ENCODE assay signal across 21 cellular contexts in the genomic region with DNA sequence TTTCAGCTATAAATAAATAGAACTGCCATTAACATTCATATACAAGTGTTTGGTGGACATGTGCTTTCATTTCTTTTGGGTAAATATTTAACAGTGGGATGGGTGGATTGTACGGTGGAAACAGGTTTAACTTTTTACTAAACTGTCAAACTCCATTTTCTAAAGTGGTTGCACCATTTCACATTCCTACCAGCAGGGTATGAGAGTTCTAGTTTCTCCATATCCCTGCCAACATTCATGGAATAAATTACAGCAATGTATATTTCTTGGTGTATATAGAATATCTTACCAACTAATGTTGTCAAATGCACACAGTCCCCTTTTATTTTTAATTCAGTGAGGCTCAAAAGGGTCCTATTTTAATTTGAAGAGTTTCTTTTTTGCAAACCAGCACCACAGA.
DNase-seq lines count a peak whose midpoint lies in the region; ATAC-seq, FAIRE-seq and TF ChIP-seq lines count a peak whose summit lies in the region.
"Had no signal": no experiment of that assay in that cellular context is flagged by ENCODE, and none has a peak within 500 bp of the region (broad histone marks: within the 10 kb centered on the region; RNA-seq: fewer than 3 reads in every experiment).

No MANE protein-coding gene starts in this region.

- no peak overlapping the region for H4K91ac ChIP-seq in H1 (replicated peaks; ENCODE audit: insufficient read length, low read length)

- H2BK120ac ChIP-seq in H1 (replicated peaks; ENCODE audit: low read depth, low read length), result no peak overlapping the region

- no peaks in the 10 kb centered on the region for H3K27me3 ChIP-seq in BJ (ENCODE audit: control insufficient read depth, insufficient read depth, low read length)
- no peaks in the 10 kb centered on the region for H3K27me3 ChIP-seq in H1 (replicated peaks in 1 of 4; ENCODE audit: control insufficient read depth in 3 of 4, extremely low read depth in 1 of 4, insufficient read depth in 3 of 4, low read length in 3 of 4)
- H3K27me3 ChIP-seq in osteoblast (ENCODE audit: insufficient read depth, low read length), result peaks cover 3% of the 10 kb centered on the region
- peaks cover 0 to 1% of the 10 kb centered on the region in 2 donors for H3K27me3 ChIP-seq in tibial artery
- H3K27me3 ChIP-seq: BLaER1, sigmoid colon had no signal

- CTCF ChIA-PET in BJ (lab: Yijun Ruan, JAX) (no interaction called here), H1 (lab: Charles Lee; ENCODE audit: partially characterized antibody) (interaction anchor here (0.9 to 5.0 kb wide), 6 partner anchors 9 to 904 kb away, joined by 3 to 33 read pairs (median 3); no protein-coding TSS in a partner anchor)

- H4K8ac ChIP-seq in H1 (ENCODE audit: extremely low read depth, insufficient read depth, low read length), result no peak overlapping the region

- peaks cover 0 to 10% of the 10 kb centered on the region in 2 experiments; a peak in 1 of 4 replicates for H3K9me3 ChIP-seq in H1 (ENCODE audit: insufficient read depth in 2 of 2, low read depth in 1 of 2, low read length in 1 of 2)
- H3K9me3 ChIP-seq in osteoblast (ENCODE audit: low read depth, low read length), result no peaks in the 10 kb centered on the region
- H3K9me3 ChIP-seq in tibial artery, result peaks cover 0 to 5% (median 0%) of the 10 kb centered on the region in 3 donors
- H3K9me3 ChIP-seq: sigmoid colon had no signal

- WGBS in H1 (ENCODE audit: extremely low coverage in 1 of 2, insufficient coverage in 1 of 2, insufficient read length in 1 of 2, insufficient replicate concordance in 2 of 2, low coverage in 1 of 2, low lambda C conversion rate in 2 of 2, missing lambda C conversion rate in 1 of 2), 2 experiments, result 96% methylated on average over 1 of the region's 1 CpG; no CpG with 5 or more reads in 1 of the 2 experiments

- H3K4ac ChIP-seq in H1 (replicated peaks; ENCODE audit: insufficient read length, low read depth, low read length), result no peak overlapping the region

- H3K4me2 ChIP-seq in H1 (ENCODE audit: insufficient read depth in 1 of 2, low read depth in 2 of 2, low read length in 2 of 2) (no peak overlapping the region), osteoblast (ENCODE audit: insufficient read depth, low read length) (no peak overlapping the region)
- H3K4me2 ChIP-seq: BLaER1 had no signal

- H3K18ac ChIP-seq in H1 (ENCODE audit: extremely low read depth, low read length), result no peak overlapping the region

- peaks cover 22% of the 10 kb centered on the region for H3K27me3 Mint-ChIP-seq in stimulated activated naive CD8-positive, alpha-beta T cell treated with anti-CD3 and anti-CD28 coated beads, Interleukin-15, amount 100 ng/mL, for 72 hours

- H4K5ac ChIP-seq in H1 (ENCODE audit: insufficient read length, low read depth, low read length), result no peak overlapping the region

- TF ChIP-seq POLR2A in H1 (IDR thresholded peaks at IDR 0.05; ENCODE audit: control extremely low read depth in 1 of 2, low read depth in 2 of 2, low read length in 2 of 2), result no peak

- H2AFZ ChIP-seq in H1 (ENCODE audit: low read length) (no peak overlapping the region), osteoblast (ENCODE audit: low read length) (no peak overlapping the region)

- no peak overlapping the region for H3K27ac ChIP-seq in H1 (ENCODE audit: low read depth, low read length)
- no peak overlapping the region for H3K27ac ChIP-seq in osteoblast (ENCODE audit: low read depth, low read length)
- H3K27ac ChIP-seq in tibial artery, result no peak overlapping the region
- H3K27ac ChIP-seq: BLaER1, sigmoid colon had no signal

- no peak overlapping the region for H2BK12ac ChIP-seq in H1 (ENCODE audit: low read depth, low read length)

- H3K9ac ChIP-seq in H1 (replicated peaks in 1 of 4; ENCODE audit: extremely low read depth in 1 of 4, low read depth in 3 of 4, low read length in 3 of 4), result no peak overlapping the region
- H3K9ac ChIP-seq: BLaER1 had no signal

- POLR2A ChIA-PET in BJ (lab: Charles Lee) (interaction anchor here (0.5 kb wide), 1 partner anchor 68 kb away, joined by 4 read pairs; no protein-coding TSS in a partner anchor), H1 (lab: Charles Lee; ENCODE audit: partially characterized antibody) (no interaction called here)

- H2BK5ac ChIP-seq in H1 (ENCODE audit: low read depth, low read length), result no peak overlapping the region

- intact Hi-C loops in tibial artery (cut with DNase I; ENCODE audit: low total_unique reads), result no loop called here

- no peak for TF ChIP-seq RAD21 in Ishikawa (IDR thresholded peaks at IDR 0.05; ENCODE audit: low read depth)
- no peak for TF ChIP-seq RAD21 in H1 (IDR thresholded peaks at IDR 0.05 in 1 of 2, conservative IDR thresholded peaks at IDR 0.05 in 1 of 2; ENCODE audit: low read depth in 2 of 2, low read length in 2 of 2)

- FAIRE-seq in H1 (lab: Jason Lieb, UNC), result no peak

- H3K79me2 ChIP-seq in H1 (ENCODE audit: control insufficient read depth in 1 of 2, insufficient read depth in 2 of 2, low read length in 2 of 2), result no peaks in the 10 kb centered on the region
- no peaks in the 10 kb centered on the region for H3K79me2 ChIP-seq in osteoblast (ENCODE audit: insufficient read depth, low read length)

- H4K20me1 ChIP-seq in H1 (replicated peaks in 1 of 2; ENCODE audit: control insufficient read depth in 1 of 2, insufficient read depth in 2 of 2, low read length in 2 of 2) (no peaks in the 10 kb centered on the region), osteoblast (ENCODE audit: insufficient read depth, low read length) (no peaks in the 10 kb centered on the region)
- H4K20me1 ChIP-seq: BLaER1 had no signal

- no peak for DNase-seq in BJ (ENCODE audit: low read depth)
- DNase-seq in H1 (ENCODE audit: low read depth in 1 of 2, low spot score in 2 of 2), result no peak
- DNase-seq in osteoblast (ENCODE audit: insufficient read length, low spot score, missing footprints), result no peak
- DNase-seq in stimulated activated naive CD8-positive, alpha-beta T cell treated with anti-CD3 and anti-CD28 coated beads, Interleukin-15, amount 100 ng/mL, for 72 hours, result no peak
- DNase-seq in activated effector memory CD4-positive, alpha-beta T cell treated with anti-CD3 and anti-CD28 coated beads, Interleukin-2, amount 50 U/mL, for 16 hours, result no peak
- DNase-seq in tibial artery, result no peak
- DNase-seq: activated CD8-positive, alpha-beta T cell treated with anti-CD3 and anti-CD28 coated beads for 36 hours; activated T-cell treated with anti-CD3 and anti-CD28 coated beads, Interleukin-2, amount 50 U/mL, for 48 hours; caudate nucleus; effector memory CD4-positive, alpha-beta T cell; foreskin melanocyte; left cardiac atrium; NCI-H1417 treated with DMSO at 0.1 percent for 48 hours; nucleus accumbens; sigmoid colon; stimulated activated CD4-positive, alpha-beta T cell treated with anti-CD3 and anti-CD28 coated beads, Interleukin-2, amount 100 ng/mL, for 48 hours; T-helper 1 cell had no signal

- H3K36me3 ChIP-seq in BJ (ENCODE audit: control insufficient read depth, insufficient read depth, low read length) (no peaks in the 10 kb centered on the region), H1 (ENCODE audit: control insufficient read depth in 2 of 4, insufficient read depth in 4 of 4, low read length in 3 of 4) (no peaks in the 10 kb centered on the region), osteoblast (ENCODE audit: insufficient read depth, low read length) (no peaks in the 10 kb centered on the region), tibial artery (no peaks in the 10 kb centered on the region)
- H3K36me3 ChIP-seq: BLaER1, sigmoid colon had no signal

- ATAC-seq in stimulated activated naive CD8-positive, alpha-beta T cell treated with anti-CD3 and anti-CD28 coated beads, Interleukin-15, amount 100 ng/mL, for 72 hours, result no peak
- ATAC-seq: activated CD8-positive, alpha-beta T cell treated with anti-CD3 and anti-CD28 coated beads for 36 hours; activated naive CD4-positive, alpha-beta T cell treated with anti-CD3 and anti-CD28 coated beads, Interleukin-2, amount 50 U/mL, for 72 hours; left cardiac atrium; Right ventricle myocardium inferior had no signal

- no peaks in the 10 kb centered on the region for H3K23me2 ChIP-seq in H1 (ENCODE audit: low read depth, low read length)

- no peak overlapping the region for H2BK15ac ChIP-seq in H1 (ENCODE audit: low read length)

- H3K4me1 ChIP-seq in H1 (replicated peaks in 1 of 4; ENCODE audit: control insufficient read depth in 3 of 4, insufficient read depth in 4 of 4, low read length in 3 of 4) (no peaks in the 10 kb centered on the region), osteoblast (ENCODE audit: insufficient read depth, low read length) (no peaks in the 10 kb centered on the region), tibial artery (no peaks in the 10 kb centered on the region)
- H3K4me1 ChIP-seq: BLaER1, sigmoid colon had no signal

- no peak overlapping the region for H2AK5ac ChIP-seq in H1 (ENCODE audit: low read depth, low read length)

- no peak for TF ChIP-seq EP300 in Ishikawa (IDR thresholded peaks at IDR 0.05; ENCODE audit: borderline replicate concordance)
- TF ChIP-seq EP300 in H1 (IDR thresholded peaks at IDR 0.05; ENCODE audit: borderline replicate concordance in 1 of 2, low read depth in 2 of 2, low read length in 2 of 2), result no peak

- no peak overlapping the region for H3K56ac ChIP-seq in H1 (replicated peaks; ENCODE audit: insufficient read length, low read depth, low read length)

- H2BK20ac ChIP-seq in H1 (ENCODE audit: low read length), result no peak overlapping the region

- H3K14ac ChIP-seq in H1 (ENCODE audit: insufficient read length), result no peak overlapping the region

- H3K79me1 ChIP-seq in H1 (ENCODE audit: low read depth, low read length), result no peaks in the 10 kb centered on the region

- TF ChIP-seq CTCF in BJ (IDR thresholded peaks at IDR 0.05; ENCODE audit: insufficient read depth, low read depth, low read length) (peak; percentile 25; the same call in 1 of the 2 replicates), H1 (IDR thresholded peaks at IDR 0.05; ENCODE audit: control extremely low read depth in 1 of 3, insufficient read depth in 1 of 3, low read depth in 1 of 3, low read length in 3 of 3) (no peak), osteoblast (IDR thresholded peaks at IDR 0.05; ENCODE audit: extremely low read depth, low read depth, low read length) (peak; percentile 28), tibial artery (IDR thresholded peaks at IDR 0.05) (no peak)

- no peaks in the 10 kb centered on the region for H3K9me3 Mint-ChIP-seq in stimulated activated naive CD8-positive, alpha-beta T cell treated with anti-CD3 and anti-CD28 coated beads, Interleukin-15, amount 100 ng/mL, for 72 hours

- no peak overlapping the region for H3K4me3 Mint-ChIP-seq in stimulated activated naive CD8-positive, alpha-beta T cell treated with anti-CD3 and anti-CD28 coated beads, Interleukin-15, amount 100 ng/mL, for 72 hours
- H3K4me3 Mint-ChIP-seq: activated CD8-positive, alpha-beta T cell treated with anti-CD3 and anti-CD28 coated beads for 36 hours had no signal

- no peak overlapping the region for H3K4me3 ChIP-seq in BJ (ENCODE audit: low read depth, low read length)
- H3K4me3 ChIP-seq in H1 (ENCODE audit: extremely low read depth in 1 of 4, insufficient read depth in 2 of 4, low read depth in 3 of 4, low read length in 4 of 4), result no peak overlapping the region
- H3K4me3 ChIP-seq in osteoblast (ENCODE audit: insufficient read depth, low read length), result no peak overlapping the region
- H3K4me3 ChIP-seq in tibial artery, result no peak overlapping the region
- H3K4me3 ChIP-seq: BLaER1, sigmoid colon had no signal

- no peaks in the 10 kb centered on the region for H3K4me1 Mint-ChIP-seq in stimulated activated naive CD8-positive, alpha-beta T cell treated with anti-CD3 and anti-CD28 coated beads, Interleukin-15, amount 100 ng/mL, for 72 hours

- no peak overlapping the region for H3K27ac Mint-ChIP-seq in stimulated activated naive CD8-positive, alpha-beta T cell treated with anti-CD3 and anti-CD28 coated beads, Interleukin-15, amount 100 ng/mL, for 72 hours
- H3K27ac Mint-ChIP-seq: activated CD8-positive, alpha-beta T cell treated with anti-CD3 and anti-CD28 coated beads for 36 hours; activated naive CD4-positive, alpha-beta T cell treated with anti-CD3 and anti-CD28 coated beads, Interleukin-2, amount 50 U/mL, for 72 hours had no signal

- H3K23ac ChIP-seq in H1 (ENCODE audit: insufficient read length), result no peak overlapping the region

Comparison
In these comparisons a context has a peak if more than half of its experiments do, and no peak if none do; other contexts are left out.
1. CTCF ChIP-seq: peak in BJ (single experiment) and osteoblast (single experiment); none in H1 (0 of 3) and tibial artery (0 of 2).